In genomic region chr10:121662945-121663917, GRCh38 we compare ENCODE assay signal across 12 cellular contexts.
DNase-seq lines count a peak whose midpoint lies in the region; ATAC-seq and TF ChIP-seq lines count a peak whose summit lies in the region.
"Had no signal": no experiment of that assay in that cellular context is flagged by ENCODE, and none has a peak within 500 bp of the region (broad histone marks: within the 10 kb centered on the region; RNA-seq: fewer than 3 reads in every experiment).

No MANE protein-coding gene starts in this region.

- no peak overlapping the region for H3K9ac ChIP-seq in mesendoderm (ENCODE audit: low read length)

- H3K56ac ChIP-seq in mesendoderm (ENCODE audit: low read length): no peak overlapping the region

- peak; percentile 38 for TF ChIP-seq CTCF in GM06990 (IDR thresholded peaks at IDR 0.05; ENCODE audit: insufficient read depth, low read length, poor library complexity, severe bottlenecking)
- TF ChIP-seq CTCF in adrenal gland (IDR thresholded peaks at IDR 0.05): peak in 3 of 6 experiments; percentile 20 to 28 (median 25)

- no peak for TF ChIP-seq POLR2A in adrenal gland (IDR thresholded peaks at IDR 0.05)

- WGBS in adrenal gland, 4 donors: 59 to 80% (median 68%) methylated on average over 11 of the region's 11 CpGs
- no CpG with 5 or more reads among the region's 11 CpGs for WGBS in mesendoderm (ENCODE audit: extremely low coverage, insufficient coverage, low lambda C conversion rate)

- no peak overlapping the region for H3K4me2 ChIP-seq in mesendoderm (ENCODE audit: low read length)

- intact Hi-C loops in adrenal gland (cut with DNase I): no loop called here

- no peak overlapping the region for H4K5ac ChIP-seq in mesendoderm (ENCODE audit: low read length)

- no peaks in the 10 kb centered on the region for H3K9me3 ChIP-seq in adrenal gland (replicated peaks in 1 of 3)
- H3K9me3 ChIP-seq: thyroid gland had no signal

- H2AK5ac ChIP-seq in mesendoderm (ENCODE audit: low read length): peak overlapping the region; percentile 62

- H3K4me3 ChIP-seq in GM06990 (replicated peaks; ENCODE audit: low read depth, low read length) (no peak overlapping the region), adrenal gland (no peak overlapping the region), mesendoderm (ENCODE audit: low read length) (no peak overlapping the region)
- H3K4me3 ChIP-seq: left ventricle myocardium inferior, spleen, thyroid gland had no signal

- no peak overlapping the region for H2BK5ac ChIP-seq in mesendoderm (ENCODE audit: low read length)

- no peak overlapping the region for H3K4ac ChIP-seq in mesendoderm (ENCODE audit: low read depth, low read length)

- ATAC-seq in HG03095 (IDR thresholded peaks at IDR 0.05; ENCODE audit: unreplicated experiment): no peak

- no peak overlapping the region for H2BK15ac ChIP-seq in mesendoderm (replicated peaks; ENCODE audit: low read depth)

- DNase-seq in GM06990 (ENCODE audit: extremely low read depth, insufficient read length) (no peak), HEK293T (ENCODE audit: extremely low spot score) (peak; percentile 79), adrenal gland (peak in 5 of 7 donors; percentile 16 to 56 (median 31)), mesendoderm (peak; percentile 71), NCI-H1092 (lab: John Stamatoyannopoulos, UW) (no peak), NCI-H128 (lab: John Stamatoyannopoulos, UW; ENCODE audit: unreplicated experiment) (no peak)
- DNase-seq in stimulated activated naive CD4-positive, alpha-beta T cell (lab: John Stamatoyannopoulos, UW): no peak
- DNase-seq: left ventricle myocardium inferior, NCI-H2029, spleen had no signal

- H3K27me3 ChIP-seq in GM06990 (replicated peaks; ENCODE audit: control insufficient read depth, insufficient read depth, low read length) (peaks cover 1% of the 10 kb centered on the region; the same call in 1 of the 2 replicates), adrenal gland (no peaks in the 10 kb centered on the region), mesendoderm (ENCODE audit: insufficient read depth, low read length, poor library complexity) (no peaks in the 10 kb centered on the region)
- H3K27me3 ChIP-seq: thyroid gland had no signal

- H3K27ac ChIP-seq in adrenal gland (no peak overlapping the region), mesendoderm (ENCODE audit: low read depth, low read length) (no peak overlapping the region)
- H3K27ac ChIP-seq: left ventricle myocardium inferior, spleen, thyroid gland had no signal

- no peak overlapping the region for H3K18ac ChIP-seq in mesendoderm (ENCODE audit: low read length)

- H4K8ac ChIP-seq in mesendoderm (ENCODE audit: low read depth, low read length): no peak overlapping the region

- H3K36me3 ChIP-seq in GM06990 (ENCODE audit: control insufficient read depth, insufficient read depth, low read length): no peaks in the 10 kb centered on the region
- no peaks in the 10 kb centered on the region for H3K36me3 ChIP-seq in adrenal gland (replicated peaks in 1 of 2)
- no peaks in the 10 kb centered on the region for H3K36me3 ChIP-seq in mesendoderm (ENCODE audit: control insufficient read depth, insufficient read depth, low read length)
- H3K36me3 ChIP-seq: left ventricle myocardium inferior, spleen, thyroid gland had no signal

- H3K4me1 ChIP-seq in adrenal gland (replicated peaks in 1 of 2): peaks cover 0 to 7% of the 10 kb centered on the region in 2 donors
- peaks cover 5% of the 10 kb centered on the region for H3K4me1 ChIP-seq in mesendoderm (ENCODE audit: control insufficient read depth, low read depth, low read length)
- H3K4me1 ChIP-seq: spleen had no signal

- no peaks in the 10 kb centered on the region for H3K79me2 ChIP-seq in mesendoderm (ENCODE audit: control insufficient read depth, insufficient read depth, low read length)

- H3K79me1 ChIP-seq in mesendoderm (ENCODE audit: low read length): no peaks in the 10 kb centered on the region

- H2BK120ac ChIP-seq in mesendoderm (ENCODE audit: low read depth, low read length): no peak overlapping the region

- CTCF ChIA-PET in HEK293T (lab: Yijun Ruan, JAX): interaction anchor here (0.6 to 1.4 kb wide), 11 partner anchors 9 to 380 kb away, joined by 3 to 6 read pairs (median 4); no protein-coding TSS in a partner anchor

- POLR2A ChIA-PET in HEK293T (lab: Yijun Ruan, JAX): no interaction called here

- H3K23ac ChIP-seq in mesendoderm (ENCODE audit: low read length): no peak overlapping the region

TF ChIP-seq in HEK293T, 16 proteins besides CTCF, POLR2A, EP300 and RAD21:
- TF ChIP-seq HDGF (IDR thresholded peaks at IDR 0.05; ENCODE audit: borderline replicate concordance) (no peak), PKNOX1 (IDR thresholded peaks at IDR 0.05) (peak; percentile 39; the same call in 1 of the 2 replicates), SUZ12 (IDR thresholded peaks at IDR 0.05) (no peak), SP1 (IDR thresholded peaks at IDR 0.05) (no peak), FOXA1 (IDR thresholded peaks at IDR 0.05) (no peak), L3MBTL2 (conservative IDR thresholded peaks at IDR 0.05) (no peak), NFRKB (IDR thresholded peaks at IDR 0.05) (no peak), CTBP1 (IDR thresholded peaks at IDR 0.05; ENCODE audit: borderline replicate concordance) (no peak)

Comparison
In these comparisons a context has a peak if more than half of its experiments do, and no peak if none do; other contexts are left out.
1. DNase-seq: peak in HEK293T (single experiment), adrenal gland (5 of 7) and mesendoderm (single experiment); none in GM06990 (single experiment), stimulated activated naive CD4-positive, alpha-beta T cell (0 of 6), NCI-H1092 (single experiment) and NCI-H128 (single experiment).